In genomic region chr13:101415358-101416174, GRCh38 we compare ENCODE assay signal across 8 cellular contexts. TPM values are rescaled to one million over a fixed set of nuclear protein-coding genes. Genes with fewer than 3 reads are reported as not detected.
A peak's percentile ranks its signal among the peaks of the same experiment; 100 is the strongest.
DNase-seq lines count a peak whose midpoint lies in the region; ATAC-seq and TF ChIP-seq lines count a peak whose summit lies in the region.

No MANE protein-coding gene starts in this region.

- TF ChIP-seq CTCF in A673 (conservative IDR thresholded peaks at IDR 0.05; ENCODE audit: low read depth, low read length) (no peak), breast epithelium (IDR thresholded peaks at IDR 0.05) (no peak), uterus (IDR thresholded peaks at IDR 0.05) (no peak)

- no TSS peak for BruUV-seq in A673 (replicated peaks; lab: Mats Ljungman, UMichigan)

- H3K4me1 ChIP-seq in A673 (ENCODE audit: insufficient read depth, low read length, poor library complexity, severe bottlenecking) (peaks cover 8% of the 10 kb centered on the region), breast epithelium (no peaks in the 10 kb centered on the region), uterus (no peaks in the 10 kb centered on the region)

- H3K4me3 ChIP-seq in A673 (ENCODE audit: low read depth, low read length, poor library complexity, severe bottlenecking) (peak overlapping the region; percentile 52), breast epithelium (peak overlapping the region; percentile 41 to 72 (median 60)), uterus (peak overlapping the region in 1 of 2 donors; percentile 16)

- intact Hi-C loops in A673 (cut with micrococcal nuclease; ENCODE audit: unreplicated experiment), result no loop called here
- intact Hi-C loops in breast epithelium (cut with DNase I; ENCODE audit: low total_unique reads), result loop anchor here (10.0 kb wide), 1 partner anchor 49 kb away; no protein-coding TSS in a partner anchor
- intact Hi-C loops in activated naive CD4-positive, alpha-beta T cell treated with anti-CD3 and anti-CD28 coated beads for 36 hours (cut with micrococcal nuclease), result no loop called here
- intact Hi-C loops in uterus (cut with DNase I; ENCODE audit: low total_unique reads), result no loop called here

- H3K27me3 ChIP-seq in A673 (replicated peaks; ENCODE audit: insufficient read depth, low read depth, low read length, poor library complexity) (no peaks in the 10 kb centered on the region), breast epithelium (peaks cover 0 to 10% of the 10 kb centered on the region in 2 donors), uterus (no peaks in the 10 kb centered on the region)

- no peaks in the 10 kb centered on the region for H3K9me3 ChIP-seq in A673 (ENCODE audit: low read depth, low read length, poor library complexity, severe bottlenecking)
- H3K9me3 ChIP-seq in breast epithelium, result no peaks in the 10 kb centered on the region
- no peaks in the 10 kb centered on the region for H3K9me3 ChIP-seq in uterus

- CTCF ChIA-PET in A673 (lab: Charles Lee), result no interaction called here
- CTCF ChIA-PET in activated naive CD4-positive, alpha-beta T cell treated with anti-CD3 and anti-CD28 coated beads for 36 hours (lab: Charles Lee), result no interaction called here

- H3K27ac Mint-ChIP-seq in activated naive CD4-positive, alpha-beta T cell treated with anti-CD3 and anti-CD28 coated beads for 36 hours, result no peak overlapping the region

- H3K9me3 Mint-ChIP-seq in activated naive CD4-positive, alpha-beta T cell treated with anti-CD3 and anti-CD28 coated beads for 36 hours, result no peaks in the 10 kb centered on the region

- no peak for DNase-seq in A673 (ENCODE audit: low spot score)
- no peak for DNase-seq in breast epithelium (ENCODE audit: low spot score in 2 of 2)
- peak; percentile 3 to 59 for DNase-seq in lung microvascular endothelial cell (ENCODE audit: low read depth in 2 of 2)
- no peak for DNase-seq in activated naive CD4-positive, alpha-beta T cell treated with anti-CD3 and anti-CD28 coated beads for 36 hours
- DNase-seq in stimulated activated CD4-positive, alpha-beta T cell treated with anti-CD3 and anti-CD28 coated beads, Interleukin-4, amount 100 ng/mL, for 1 hour, result no peak
- no peak for DNase-seq in uterus

- TF ChIP-seq POLR2A in breast epithelium (IDR thresholded peaks at IDR 0.05) (no peak), uterus (IDR thresholded peaks at IDR 0.05) (no peak)

- ATAC-seq in HG02759 (IDR thresholded peaks at IDR 0.05; ENCODE audit: unreplicated experiment) (peak; percentile 16), HG03342 (IDR thresholded peaks at IDR 0.05; ENCODE audit: unreplicated experiment) (no peak)

- peaks cover 37% of the 10 kb centered on the region for H3K27me3 Mint-ChIP-seq in activated naive CD4-positive, alpha-beta T cell treated with anti-CD3 and anti-CD28 coated beads for 36 hours (ENCODE audit: low read depth)

- no peaks in the 10 kb centered on the region for H3K36me3 Mint-ChIP-seq in activated naive CD4-positive, alpha-beta T cell treated with anti-CD3 and anti-CD28 coated beads for 36 hours (ENCODE audit: low read depth)

- POLR2A ChIA-PET in A673 (lab: Charles Lee; ENCODE audit: low non-redundant PET), result no interaction called here

- H3K36me3 ChIP-seq in A673 (ENCODE audit: insufficient read depth, low read length, poor library complexity, severe bottlenecking) (no peaks in the 10 kb centered on the region), breast epithelium (no peaks in the 10 kb centered on the region), uterus (no peaks in the 10 kb centered on the region)

- peaks cover 4% of the 10 kb centered on the region for H3K4me1 Mint-ChIP-seq in activated naive CD4-positive, alpha-beta T cell treated with anti-CD3 and anti-CD28 coated beads for 36 hours (ENCODE audit: low read depth)

- H3K4me3 Mint-ChIP-seq in activated naive CD4-positive, alpha-beta T cell treated with anti-CD3 and anti-CD28 coated beads for 36 hours, result no peak overlapping the region

- H3K27ac ChIP-seq in A673 (ENCODE audit: low read depth, low read length, poor library complexity, severe bottlenecking) (no peak overlapping the region), breast epithelium (peak overlapping the region; percentile 57 to 71), uterus (no peak overlapping the region)

RNA-seq across cellular contexts. Expression of gene NALCN, which starts 0.7 kb away (rescaled TPM):
- total RNA-seq in A673 (2021), result 0.35 and 0.52 TPM in 2 replicates
- total RNA-seq in breast epithelium, result 10 to 100 TPM in 1 of 3 donors, 1 to 10 TPM in 1, under 1 TPM in 1; 0.80 to 12.1 (median 1.6) TPM
- 12.9 and 16.5 TPM in 2 replicates for total RNA-seq in lung microvascular endothelial cell
- not detected for total RNA-seq in activated naive CD4-positive, alpha-beta T cell treated with anti-CD3 and anti-CD28 coated beads for 36 hours
- total RNA-seq in uterus, result 10 to 100 TPM in 1 of 4 donors, 1 to 10 TPM in 1, under 1 TPM in 2; under 0.01 to 13.2 (median 1.4) TPM

RNA-seq across cellular contexts. Expression of gene ITGBL1, which starts 36.9 kb away (rescaled TPM):
- total RNA-seq in A673 (2021) (0.37 and 0.64 TPM in 2 replicates), breast epithelium (10 to 100 TPM in 2 of 3 donors, 1 to 10 TPM in 1; 8.2 to 62.5 (median 18.6) TPM), lung microvascular endothelial cell (5.0 and 8.1 TPM in 2 replicates), uterus (10 to 100 TPM in 1 of 4 donors, 1 to 10 TPM in 2, not detected in 1; 1.8 to 19.4 (median 2.6) TPM)
- not detected for total RNA-seq in activated naive CD4-positive, alpha-beta T cell treated with anti-CD3 and anti-CD28 coated beads for 36 hours

Comparison
In these comparisons a context has a peak if more than half of its experiments do, and no peak if none do; other contexts are left out.
1. DNase-seq: peak in lung microvascular endothelial cell (2 of 2); none in A673 (single experiment), breast epithelium (0 of 2), activated naive CD4-positive, alpha-beta T cell treated with anti-CD3 and anti-CD28 coated beads for 36 hours (single experiment), stimulated activated CD4-positive, alpha-beta T cell treated with anti-CD3 and anti-CD28 coated beads, Interleukin-4, amount 100 ng/mL, for 1 hour (single experiment) and uterus (0 of 2).
2. H3K27ac ChIP-seq: peak in breast epithelium (2 of 2); none in A673 (single experiment) and uterus (0 of 2).